ENCODE assay signal across 1 cellular context in the genomic region with DNA sequence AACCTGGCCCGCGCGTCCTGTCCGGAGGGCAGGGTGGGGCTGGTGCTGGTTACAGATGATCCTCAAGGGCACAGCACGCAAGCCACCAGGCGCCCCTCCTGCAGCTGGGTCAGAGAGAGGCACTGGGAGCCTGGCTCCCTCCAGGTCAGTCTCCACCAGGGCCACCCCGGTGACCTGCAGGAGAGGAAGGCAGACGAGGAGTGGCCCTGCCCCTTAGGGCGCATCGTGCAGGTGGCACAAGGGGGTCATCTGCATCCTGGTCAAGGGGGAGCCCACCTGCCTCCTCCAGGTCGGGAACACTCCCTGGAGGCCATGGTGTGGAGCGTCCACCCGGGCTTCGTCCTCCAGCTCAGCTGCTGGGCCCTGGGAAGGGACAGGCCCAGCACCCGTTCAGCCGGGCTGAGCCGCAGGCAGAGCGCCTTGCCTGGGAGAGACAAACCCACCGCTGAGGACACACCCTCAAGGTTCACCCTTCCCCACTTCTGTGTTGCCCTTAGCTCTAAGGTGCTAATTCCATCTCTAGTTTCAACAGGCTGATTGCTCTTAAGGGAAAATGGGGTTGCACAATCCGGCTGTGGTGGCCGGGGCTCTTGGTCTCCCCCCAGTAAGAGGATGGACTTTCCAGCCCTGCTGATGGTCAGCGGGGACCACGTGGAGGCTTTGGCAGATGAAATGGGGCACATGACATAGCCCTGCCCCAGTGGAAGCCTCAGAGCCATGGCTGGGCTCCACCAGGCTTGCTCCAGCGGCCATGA.
TF ChIP-seq lines count a peak whose summit lies in the region.

No MANE protein-coding gene starts in this region.

TF ChIP-seq in HepG2, 621 proteins besides CTCF, POLR2A, EP300 and RAD21 (continued from another document):
- TF ChIP-seq SRSF9 (IDR thresholded peaks at IDR 0.05; ENCODE audit: borderline replicate concordance, insufficient read depth, low read depth, low read length, poor library complexity, severe bottlenecking), result no peak
- no peak for TF ChIP-seq PAX8 (CRISPR knock-in tag; IDR thresholded peaks at IDR 0.05; ENCODE audit: borderline replicate concordance)
- no peak for TF ChIP-seq ETV5 (CRISPR knock-in tag; IDR thresholded peaks at IDR 0.05; ENCODE audit: borderline replicate concordance)
- TF ChIP-seq ZSCAN29 (CRISPR knock-in tag; conservative IDR thresholded peaks at IDR 0.05), result no peak
- peak; percentile 66 for TF ChIP-seq CEBPB (IDR thresholded peaks at IDR 0.05; ENCODE audit: borderline replicate concordance, low read depth, low read length)
- no peak for TF ChIP-seq ZFP37 (CRISPR knock-in tag; IDR thresholded peaks at IDR 0.05; ENCODE audit: borderline replicate concordance)
- no peak for TF ChIP-seq KAT2B (IDR thresholded peaks at IDR 0.05; ENCODE audit: borderline replicate concordance, low read depth, low read length)
- TF ChIP-seq, protein P1, sequence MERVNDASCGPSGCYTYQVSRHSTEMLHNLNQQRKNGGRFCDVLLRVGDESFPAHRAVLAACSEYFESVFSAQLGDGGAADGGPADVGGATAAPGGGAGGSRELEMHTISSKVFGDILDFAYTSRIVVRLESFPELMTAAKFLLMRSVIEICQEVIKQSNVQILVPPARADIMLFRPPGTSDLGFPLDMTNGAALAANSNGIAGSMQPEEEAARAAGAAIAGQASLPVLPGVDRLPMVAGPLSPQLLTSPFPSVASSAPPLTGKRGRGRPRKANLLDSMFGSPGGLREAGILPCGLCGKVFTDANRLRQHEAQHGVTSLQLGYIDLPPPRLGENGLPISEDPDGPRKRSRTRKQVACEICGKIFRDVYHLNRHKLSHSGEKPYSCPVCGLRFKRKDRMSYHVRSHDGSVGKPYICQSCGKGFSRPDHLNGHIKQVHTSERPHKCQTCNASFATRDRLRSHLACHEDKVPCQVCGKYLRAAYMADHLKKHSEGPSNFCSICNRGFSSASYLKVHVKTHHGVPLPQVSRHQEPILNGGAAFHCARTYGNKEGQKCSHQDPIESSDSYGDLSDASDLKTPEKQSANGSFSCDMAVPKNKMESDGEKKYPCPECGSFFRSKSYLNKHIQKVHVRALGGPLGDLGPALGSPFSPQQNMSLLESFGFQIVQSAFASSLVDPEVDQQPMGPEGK (CRISPR knock-in tag; IDR thresholded peaks at IDR 0.05), result peak; percentile 31; the same call in 1 of the 2 replicates
- TF ChIP-seq, protein P2, sequence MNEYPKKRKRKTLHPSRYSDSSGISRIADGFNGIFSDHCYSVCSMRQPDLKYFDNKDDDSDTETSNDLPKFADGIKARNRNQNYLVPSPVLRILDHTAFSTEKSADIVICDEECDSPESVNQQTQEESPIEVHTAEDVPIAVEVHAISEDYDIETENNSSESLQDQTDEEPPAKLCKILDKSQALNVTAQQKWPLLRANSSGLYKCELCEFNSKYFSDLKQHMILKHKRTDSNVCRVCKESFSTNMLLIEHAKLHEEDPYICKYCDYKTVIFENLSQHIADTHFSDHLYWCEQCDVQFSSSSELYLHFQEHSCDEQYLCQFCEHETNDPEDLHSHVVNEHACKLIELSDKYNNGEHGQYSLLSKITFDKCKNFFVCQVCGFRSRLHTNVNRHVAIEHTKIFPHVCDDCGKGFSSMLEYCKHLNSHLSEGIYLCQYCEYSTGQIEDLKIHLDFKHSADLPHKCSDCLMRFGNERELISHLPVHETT (CRISPR knock-in tag; conservative IDR thresholded peaks at IDR 0.05), result no peak
- no peak for TF ChIP-seq ZNF615 (CRISPR knock-in tag; IDR thresholded peaks at IDR 0.05; ENCODE audit: borderline replicate concordance)
- TF ChIP-seq MAFG (CRISPR knock-in tag; IDR thresholded peaks at IDR 0.05), result no peak
- no peak for TF ChIP-seq TOE1 (CRISPR knock-in tag; IDR thresholded peaks at IDR 0.05)
- no peak for TF ChIP-seq PHF5A (CRISPR knock-in tag; IDR thresholded peaks at IDR 0.05; ENCODE audit: low read depth, unreplicated experiment)
- no peak for TF ChIP-seq ZEB1 (IDR thresholded peaks at IDR 0.05; ENCODE audit: insufficient replicate concordance, low read depth)
- TF ChIP-seq, protein P3, sequence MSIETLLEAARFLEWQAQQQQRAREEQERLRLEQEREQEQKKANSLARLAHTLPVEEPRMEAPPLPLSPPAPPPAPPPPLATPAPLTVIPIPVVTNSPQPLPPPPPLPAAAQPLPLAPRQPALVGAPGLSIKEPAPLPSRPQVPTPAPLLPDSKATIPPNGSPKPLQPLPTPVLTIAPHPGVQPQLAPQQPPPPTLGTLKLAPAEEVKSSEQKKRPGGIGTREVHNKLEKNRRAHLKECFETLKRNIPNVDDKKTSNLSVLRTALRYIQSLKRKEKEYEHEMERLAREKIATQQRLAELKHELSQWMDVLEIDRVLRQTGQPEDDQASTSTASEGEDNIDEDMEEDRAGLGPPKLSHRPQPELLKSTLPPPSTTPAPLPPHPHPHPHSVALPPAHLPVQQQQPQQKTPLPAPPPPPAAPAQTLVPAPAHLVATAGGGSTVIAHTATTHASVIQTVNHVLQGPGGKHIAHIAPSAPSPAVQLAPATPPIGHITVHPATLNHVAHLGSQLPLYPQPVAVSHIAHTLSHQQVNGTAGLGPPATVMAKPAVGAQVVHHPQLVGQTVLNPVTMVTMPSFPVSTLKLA (IDR thresholded peaks at IDR 0.05), result peak; percentile 35; the same call in 1 of the 2 replicates
- no peak for TF ChIP-seq NFRKB (IDR thresholded peaks at IDR 0.05)
- no peak for TF ChIP-seq ZBTB42 (CRISPR knock-in tag; IDR thresholded peaks at IDR 0.05)
- TF ChIP-seq ZKSCAN5 (CRISPR knock-in tag; IDR thresholded peaks at IDR 0.05), result no peak
- TF ChIP-seq ZNF30 (CRISPR knock-in tag; IDR thresholded peaks at IDR 0.05), result no peak
- TF ChIP-seq, protein P4, sequence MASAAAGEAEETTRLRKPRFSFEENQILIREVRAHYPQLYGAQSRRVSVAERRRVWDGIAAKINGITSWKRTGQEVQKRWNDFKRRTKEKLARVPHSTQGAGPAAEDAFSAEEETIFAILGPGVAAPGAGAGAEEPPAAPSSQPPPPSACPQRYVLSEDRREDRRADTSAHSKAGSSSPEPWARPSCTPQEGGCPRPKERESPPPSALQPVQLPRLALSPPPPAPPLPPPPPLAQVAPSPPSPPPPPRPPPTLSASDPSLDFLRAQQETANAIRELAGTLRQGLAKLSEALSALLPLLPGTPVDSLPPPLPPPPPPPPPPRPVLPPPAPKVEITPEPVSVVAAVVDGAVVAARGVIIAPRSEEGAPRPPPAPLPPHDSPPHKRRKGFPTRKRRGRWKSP (CRISPR knock-in tag; IDR thresholded peaks at IDR 0.05), result no peak
- TF ChIP-seq HNF4A (CRISPR knock-in tag; IDR thresholded peaks at IDR 0.05), result peak; percentile 23
- no peak for TF ChIP-seq ZNF563 (CRISPR knock-in tag; IDR thresholded peaks at IDR 0.05)
- peak; percentile 13; the same call in 1 of the 2 replicates for TF ChIP-seq ZFX (CRISPR knock-in tag; IDR thresholded peaks at IDR 0.05; ENCODE audit: low read depth)
- TF ChIP-seq ZSCAN21 (CRISPR knock-in tag; IDR thresholded peaks at IDR 0.05; ENCODE audit: borderline replicate concordance), result no peak
- TF ChIP-seq PHF8 (CRISPR knock-in tag; IDR thresholded peaks at IDR 0.05), result no peak
